19 cellular contexts compared by ENCODE assay signal in genomic region chr5:172593721-172594120, GRCh38. TPM values are rescaled to one million over a fixed set of nuclear protein-coding genes. Genes with fewer than 3 reads are reported as not detected.
DNase-seq lines count a peak whose midpoint lies in the region; ATAC-seq lines count a peak whose summit lies in the region.
"Had no signal": no experiment of that assay in that cellular context is flagged by ENCODE, and none has a peak within 500 bp of the region (broad histone marks: within the 10 kb centered on the region; RNA-seq: fewer than 3 reads in every experiment).

No MANE protein-coding gene starts in this region.

- H3K23ac ChIP-seq in mesendoderm (ENCODE audit: low read length) (peak overlapping the region; percentile 37), neuronal stem cell (ENCODE audit: low read depth, low read length, poor library complexity) (no peak overlapping the region)

- no peaks in the 10 kb centered on the region for H3K4me1 Mint-ChIP-seq in effector memory CD8-positive, alpha-beta T cell (ENCODE audit: low read depth in 2 of 2)
- H3K4me1 Mint-ChIP-seq: B cell, CD14-positive monocyte had no signal

- no peak for ATAC-seq in effector memory CD8-positive, alpha-beta T cell (replicated peaks)
- ATAC-seq: GM23338, HCT116 had no signal

- no peaks in the 10 kb centered on the region for H3K79me2 ChIP-seq in mesendoderm (ENCODE audit: control insufficient read depth, insufficient read depth, low read length)

- no peaks in the 10 kb centered on the region for H3K27me3 ChIP-seq in mesendoderm (ENCODE audit: insufficient read depth, low read length, poor library complexity)
- peaks cover 0 to 40% (median 2%) of the 10 kb centered on the region in 3 experiments for H3K27me3 ChIP-seq in neuronal stem cell (ENCODE audit: control insufficient read depth in 3 of 3, insufficient read depth in 3 of 3, low read depth in 1 of 3, low read length in 3 of 3)
- H3K27me3 ChIP-seq: BLaER1 had no signal

- H3K9me3 ChIP-seq in neuronal stem cell (replicated peaks in 1 of 2; ENCODE audit: control insufficient read depth in 2 of 2, insufficient read depth in 1 of 2, low read depth in 1 of 2, low read length in 2 of 2): no peaks in the 10 kb centered on the region
- H3K9me3 ChIP-seq: BLaER1 had no signal

- H3K4me1 ChIP-seq in mesendoderm (ENCODE audit: control insufficient read depth, low read depth, low read length) (no peaks in the 10 kb centered on the region), neuronal stem cell (ENCODE audit: control insufficient read depth in 2 of 2, insufficient read depth in 1 of 2, low read depth in 1 of 2, low read length in 2 of 2) (peaks cover 0 to 3% of the 10 kb centered on the region in 2 donors)

- H3K27me3 Mint-ChIP-seq in effector memory CD8-positive, alpha-beta T cell: peaks cover 14 to 23% of the 10 kb centered on the region in 2 donors

- no peaks in the 10 kb centered on the region for H3K9me3 Mint-ChIP-seq in effector memory CD8-positive, alpha-beta T cell
- H3K9me3 Mint-ChIP-seq: CD14-positive monocyte; CD4-positive, alpha-beta memory T cell; GM23338; H9 had no signal

- no peak overlapping the region for H3K4ac ChIP-seq in mesendoderm (ENCODE audit: low read depth, low read length)
- H3K4ac ChIP-seq in neuronal stem cell (ENCODE audit: low read length): no peak overlapping the region

- no peak overlapping the region for H3K14ac ChIP-seq in neuronal stem cell (ENCODE audit: low read length)

- H3K18ac ChIP-seq in mesendoderm (ENCODE audit: low read length) (no peak overlapping the region), neuronal stem cell (ENCODE audit: low read length) (no peak overlapping the region)

- no peaks in the 10 kb centered on the region for H3K79me1 ChIP-seq in mesendoderm (ENCODE audit: low read length)
- H3K79me1 ChIP-seq in neuronal stem cell (ENCODE audit: low read depth, low read length): peaks cover 3% of the 10 kb centered on the region

- H3K36me3 ChIP-seq in mesendoderm (ENCODE audit: control insufficient read depth, insufficient read depth, low read length) (no peaks in the 10 kb centered on the region), neuronal stem cell (replicated peaks in 1 of 2; ENCODE audit: control insufficient read depth in 2 of 2, insufficient read depth in 2 of 2, low read length in 2 of 2) (no peaks in the 10 kb centered on the region)
- H3K36me3 ChIP-seq: BLaER1 had no signal

- H3K56ac ChIP-seq in mesendoderm (ENCODE audit: low read length): no peak overlapping the region

- H4K91ac ChIP-seq in neuronal stem cell (ENCODE audit: low read depth, low read length, poor library complexity): no peak overlapping the region

- H4K5ac ChIP-seq in mesendoderm (ENCODE audit: low read length): no peak overlapping the region

- H3K9ac ChIP-seq in mesendoderm (ENCODE audit: low read length): no peak overlapping the region
- H3K9ac ChIP-seq in neuronal stem cell (ENCODE audit: low read depth, low read length, poor library complexity): no peak overlapping the region
- H3K9ac ChIP-seq: BLaER1 had no signal

- H2AK5ac ChIP-seq in mesendoderm (ENCODE audit: low read length) (no peak overlapping the region), neuronal stem cell (ENCODE audit: low read depth, low read length) (peak overlapping the region; percentile 20)

- H2BK5ac ChIP-seq in mesendoderm (ENCODE audit: low read length) (no peak overlapping the region), neuronal stem cell (ENCODE audit: low read length) (no peak overlapping the region)

- H3K4me3 ChIP-seq in mesendoderm (ENCODE audit: low read length) (no peak overlapping the region), neuronal stem cell (ENCODE audit: low read length in 2 of 2) (no peak overlapping the region)
- H3K4me3 ChIP-seq: BLaER1, GM23338 had no signal

- H2BK12ac ChIP-seq in neuronal stem cell (ENCODE audit: low read length): no peak overlapping the region

- H3K36me3 Mint-ChIP-seq in effector memory CD8-positive, alpha-beta T cell (ENCODE audit: insufficient read depth): no peaks in the 10 kb centered on the region
- H3K36me3 Mint-ChIP-seq: CD14-positive monocyte; CD4-positive, alpha-beta memory T cell had no signal

- no peak overlapping the region for H4K8ac ChIP-seq in mesendoderm (ENCODE audit: low read depth, low read length)
- no peak overlapping the region for H4K8ac ChIP-seq in neuronal stem cell (ENCODE audit: low read depth, low read length)

- H2AFZ ChIP-seq in neuronal stem cell (ENCODE audit: low read length): no peak overlapping the region
- H2AFZ ChIP-seq: GM23338 had no signal

- H3K4me2 ChIP-seq in mesendoderm (ENCODE audit: low read length): no peak overlapping the region
- H3K4me2 ChIP-seq in neuronal stem cell (ENCODE audit: insufficient read depth, low read length, poor library complexity, severe bottlenecking): no peak overlapping the region
- H3K4me2 ChIP-seq: BLaER1, GM23338 had no signal

- no peak overlapping the region for H3K27ac ChIP-seq in mesendoderm (ENCODE audit: low read depth, low read length)
- H3K27ac ChIP-seq in neuronal stem cell (replicated peaks; ENCODE audit: low read length): no peak overlapping the region
- H3K27ac ChIP-seq: 22Rv1, BLaER1 had no signal

- no peak overlapping the region for H3K27ac Mint-ChIP-seq in effector memory CD8-positive, alpha-beta T cell
- H3K27ac Mint-ChIP-seq: B cell; CD14-positive monocyte; CD4-positive, alpha-beta memory T cell had no signal

- H3K4me3 Mint-ChIP-seq in effector memory CD8-positive, alpha-beta T cell: no peak overlapping the region
- H3K4me3 Mint-ChIP-seq: B cell; CD14-positive monocyte; CD4-positive, alpha-beta memory T cell; GM23338; H9 had no signal

- H2BK120ac ChIP-seq in mesendoderm (ENCODE audit: low read depth, low read length): no peak overlapping the region
- no peak overlapping the region for H2BK120ac ChIP-seq in neuronal stem cell (ENCODE audit: low read depth, low read length)

- H2BK15ac ChIP-seq in mesendoderm (replicated peaks; ENCODE audit: low read depth) (no peak overlapping the region), neuronal stem cell (ENCODE audit: low read length) (no peak overlapping the region)

- WGBS in mesendoderm (ENCODE audit: extremely low coverage, insufficient coverage, low lambda C conversion rate): no CpG with 5 or more reads among the region's 7 CpGs
- no CpG with 5 or more reads among the region's 7 CpGs for WGBS in neuronal stem cell (ENCODE audit: extremely low coverage in 2 of 2, insufficient read length in 2 of 2, insufficient replicate concordance in 1 of 2), 2 donors

- DNase-seq in activated effector memory CD4-positive, alpha-beta T cell treated with anti-CD3 and anti-CD28 coated beads, Interleukin-2, amount 50 U/mL, for 16 hours: peak; percentile 33
- DNase-seq in activated effector memory CD4-positive, alpha-beta T cell treated with Interleukin-2 at 50 U/mL for 16 hours: no peak
- DNase-seq in mesendoderm (no peak), neuronal stem cell (ENCODE audit: low spot score) (no peak), iPS-NIHi11 (ENCODE audit: low spot score) (no peak)
- DNase-seq in effector memory CD8-positive, alpha-beta T cell: no peak
- DNase-seq: Calu3; CD4-positive, alpha-beta memory T cell; COR-L47; DMS53; DMS79 treated with DMSO at 0.1 percent for 48 hours; GF-D8; H9 had no signal

RNA-seq across cellular contexts. Expression of gene NEURL1B, which starts 47.3 kb away (rescaled TPM):
- polyA plus RNA-seq in mesendoderm (2013, experiment 1 of 2): 4.4 TPM
- polyA plus RNA-seq in mesendoderm (2013, experiment 2 of 2): 4.5 TPM
- polyA plus RNA-seq in neuronal stem cell (2013, experiment 1 of 2): 8.1 TPM
- 8.2 TPM for polyA plus RNA-seq in neuronal stem cell (2013, experiment 2 of 2)
- polyA plus RNA-seq: CD14-positive monocyte had no signal
